8 cellular contexts compared by ENCODE assay signal in the genomic region with DNA sequence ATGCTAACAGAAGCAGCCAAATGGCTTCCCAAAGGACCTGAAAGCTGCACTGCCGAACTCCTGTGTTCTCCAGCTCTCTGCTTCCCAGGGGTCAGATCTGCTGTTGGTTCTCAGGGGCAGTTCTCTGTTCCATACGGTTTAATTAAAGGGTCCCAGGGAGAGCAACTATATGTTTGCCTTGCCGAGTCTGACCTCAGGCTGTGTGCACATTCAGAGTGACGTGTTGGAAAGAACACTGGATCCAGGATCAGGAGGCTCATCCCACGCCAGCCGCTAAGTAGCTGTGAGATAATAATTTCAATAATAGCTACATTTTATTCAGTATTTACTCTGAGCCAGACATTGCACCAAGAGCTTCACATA. TPM values are rescaled to one million over a fixed set of nuclear protein-coding genes. Genes with fewer than 3 reads are reported as not detected.
DNase-seq lines count a peak whose midpoint lies in the region; ATAC-seq and TF ChIP-seq lines count a peak whose summit lies in the region.

No MANE protein-coding gene starts in this region.

- H3K36me3 ChIP-seq in WERI-Rb-1: no peaks in the 10 kb centered on the region
- H3K36me3 ChIP-seq in smooth muscle cell (ENCODE audit: low read depth): no peaks in the 10 kb centered on the region

- H2AFZ ChIP-seq in smooth muscle cell (ENCODE audit: low read depth): peak overlapping the region; percentile 96

- H3K27me3 ChIP-seq in WERI-Rb-1 (ENCODE audit: insufficient read depth, low read depth, severe bottlenecking): no peaks in the 10 kb centered on the region
- H3K27me3 ChIP-seq in smooth muscle cell (ENCODE audit: low read depth): no peaks in the 10 kb centered on the region

- H3K4me3 Mint-ChIP-seq in T-helper 2 cell treated with Interferon-gamma antibody and Interleukin-4, amounts not matched to agents 5 μg/mL and 100 μg/mL, for 36 hours: no peak overlapping the region

- WGBS in smooth muscle cell (ENCODE audit: low lambda C conversion rate): 37% methylated on average over 6 of the region's 6 CpGs

- TF ChIP-seq CTCF in WERI-Rb-1 (IDR thresholded peaks at IDR 0.05; ENCODE audit: low read depth, low read length) (no peak), smooth muscle cell (IDR thresholded peaks at IDR 0.05; ENCODE audit: borderline replicate concordance, insufficient read depth, poor library complexity, severe bottlenecking) (no peak)

- no peak overlapping the region for H3K27ac ChIP-seq in WERI-Rb-1
- peak overlapping the region; percentile 70 for H3K27ac ChIP-seq in smooth muscle cell (ENCODE audit: low read depth)

- no peaks in the 10 kb centered on the region for H3K4me1 ChIP-seq in smooth muscle cell (ENCODE audit: low read depth)

- no peaks in the 10 kb centered on the region for H3K27me3 Mint-ChIP-seq in T-helper 2 cell treated with Interferon-gamma antibody and Interleukin-4, amounts not matched to agents 5 μg/mL and 100 μg/mL, for 36 hours (ENCODE audit: low read depth)

- no peak for DNase-seq in WERI-Rb-1
- DNase-seq in left cardiac atrium: no peak
- no peak for DNase-seq in smooth muscle cell (lab: John Stamatoyannopoulos, UW; ENCODE audit: unreplicated experiment)
- no peak for DNase-seq in mesenteric fat pad (ENCODE audit: low spot score)
- no peak for DNase-seq in NCI-H2081 treated with DMSO at 0.1 percent for 48 hours (lab: John Stamatoyannopoulos, UW)
- no peak for DNase-seq in T-helper 2 cell treated with Interferon-gamma antibody and Interleukin-4, amounts not matched to agents 5 μg/mL and 100 μg/mL, for 36 hours (ENCODE audit: low spot score)

- H3K79me2 ChIP-seq in smooth muscle cell (ENCODE audit: low read depth): no peaks in the 10 kb centered on the region

- H3K9me3 ChIP-seq in WERI-Rb-1 (ENCODE audit: severe bottlenecking): no peaks in the 10 kb centered on the region
- H3K9me3 ChIP-seq in smooth muscle cell (replicated peaks; ENCODE audit: low read depth): no peaks in the 10 kb centered on the region

- H3K27ac Mint-ChIP-seq in T-helper 2 cell treated with Interferon-gamma antibody and Interleukin-4, amounts not matched to agents 5 μg/mL and 100 μg/mL, for 36 hours: no peak overlapping the region

- no peaks in the 10 kb centered on the region for H4K20me1 ChIP-seq in smooth muscle cell (ENCODE audit: low read depth)

- no peaks in the 10 kb centered on the region for H3K9me3 Mint-ChIP-seq in T-helper 2 cell treated with Interferon-gamma antibody and Interleukin-4, amounts not matched to agents 5 μg/mL and 100 μg/mL, for 36 hours

- peak; percentile 23 for ATAC-seq in GM19467 (IDR thresholded peaks at IDR 0.05; ENCODE audit: unreplicated experiment)
- peak; percentile 25 to 38 for ATAC-seq in left cardiac atrium
- no peak for ATAC-seq in HG03097 (IDR thresholded peaks at IDR 0.05; ENCODE audit: low FRiP score, unreplicated experiment)

- intact Hi-C loops in left cardiac atrium (cut with DNase I): loop anchor here (2.0 to 10.0 kb wide), 4 partner anchors 91 to 774 kb away; no protein-coding TSS in a partner anchor

- no peaks in the 10 kb centered on the region for H3K36me3 Mint-ChIP-seq in T-helper 2 cell treated with Interferon-gamma antibody and Interleukin-4, amounts not matched to agents 5 μg/mL and 100 μg/mL, for 36 hours (ENCODE audit: low read depth)

- peaks cover 3% of the 10 kb centered on the region for H3F3A ChIP-seq in smooth muscle cell (ENCODE audit: low read depth)

- peak overlapping the region; percentile 43 for H3K9ac ChIP-seq in smooth muscle cell (ENCODE audit: low read depth)

- H3K4me1 Mint-ChIP-seq in T-helper 2 cell treated with Interferon-gamma antibody and Interleukin-4, amounts not matched to agents 5 μg/mL and 100 μg/mL, for 36 hours (ENCODE audit: low read depth): peaks cover 3% of the 10 kb centered on the region

- H3K4me2 ChIP-seq in smooth muscle cell: peak overlapping the region; percentile 86

- peak overlapping the region; percentile 28; the same call in 1 of the 2 replicates for H3K4me3 ChIP-seq in WERI-Rb-1 (ENCODE audit: low read depth, low read length)
- peak overlapping the region; percentile 30 for H3K4me3 ChIP-seq in smooth muscle cell

RNA-seq across cellular contexts. Expression of a gene that starts 23.4 kb away (rescaled TPM):
- total RNA-seq in left cardiac atrium: 10 to 100 TPM; 83.8 to 88.6 TPM
- total RNA-seq in smooth muscle cell: 53.8 and 53.9 TPM in 2 replicates
- polyA plus RNA-seq in smooth muscle cell: 90.7 and 103 TPM in 2 replicates
- total RNA-seq in mesenteric fat pad: 55.7 TPM

RNA-seq across cellular contexts. Expression of a gene that starts 41.5 kb away (rescaled TPM):
- total RNA-seq in left cardiac atrium (1 to 10 TPM; 3.3 to 3.4 TPM), smooth muscle cell (8.8 and 9.7 TPM in 2 replicates), mesenteric fat pad (7.4 TPM)
- 8.5 and 10.7 TPM in 2 replicates for polyA plus RNA-seq in smooth muscle cell
